15 cellular contexts compared by ENCODE assay signal in the genomic region with DNA sequence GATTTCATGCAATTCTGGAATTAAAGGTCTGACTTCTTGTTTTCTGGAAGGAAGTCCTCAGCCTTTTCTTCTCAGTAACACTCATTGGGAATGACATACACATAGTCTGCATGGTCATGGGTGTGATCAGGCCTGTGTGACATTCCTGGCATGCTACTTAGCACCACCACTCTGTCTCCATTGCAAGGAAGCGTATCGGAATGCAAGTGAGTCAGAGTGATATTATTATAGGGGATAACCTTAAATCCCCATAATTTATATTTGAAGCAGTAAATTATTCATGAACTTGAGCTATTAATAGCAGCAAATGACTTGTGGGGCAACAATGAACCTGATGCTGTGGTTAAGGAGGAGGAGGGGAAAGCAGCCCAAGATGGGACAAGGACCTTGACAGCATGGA. TPM values are rescaled to one million over a fixed set of nuclear protein-coding genes. Genes with fewer than 3 reads are reported as not detected.
DNase-seq lines count a peak whose midpoint lies in the region; ATAC-seq, FAIRE-seq and TF ChIP-seq lines count a peak whose summit lies in the region.
"Had no signal": no experiment of that assay in that cellular context is flagged by ENCODE, and none has a peak within 500 bp of the region (broad histone marks: within the 10 kb centered on the region; RNA-seq: fewer than 3 reads in every experiment).

No MANE protein-coding gene starts in this region.

- FAIRE-seq in kidney (lab: Jason Lieb, UNC), result no peak
- FAIRE-seq: H54, K562 had no signal

- TF ChIP-seq EP300 in Ishikawa (IDR thresholded peaks at IDR 0.05; ENCODE audit: borderline replicate concordance), result peak; percentile 89

- H3K9ac ChIP-seq in kidney (ENCODE audit: low read length in 2 of 2), result no peak overlapping the region

- H3K36me3 ChIP-seq in kidney epithelial cell (ENCODE audit: control insufficient read depth, insufficient read depth, low read length) (no peaks in the 10 kb centered on the region), kidney (ENCODE audit: control insufficient read depth in 1 of 2, insufficient read depth in 2 of 2, low read length in 2 of 2) (no peaks in the 10 kb centered on the region)

- H3K36me3 Mint-ChIP-seq in chondrocyte (ENCODE audit: low read depth), result peaks cover 3% of the 10 kb centered on the region
- H3K36me3 Mint-ChIP-seq in naive thymus-derived CD8-positive, alpha-beta T cell, result no peaks in the 10 kb centered on the region
- H3K36me3 Mint-ChIP-seq: natural killer cell had no signal

- H3K27me3 ChIP-seq in kidney epithelial cell (ENCODE audit: control insufficient read depth, insufficient read depth, low read length), result no peaks in the 10 kb centered on the region

- H3K4me1 Mint-ChIP-seq in chondrocyte (ENCODE audit: low read depth), result peaks cover 13% of the 10 kb centered on the region
- no peaks in the 10 kb centered on the region for H3K4me1 Mint-ChIP-seq in naive thymus-derived CD8-positive, alpha-beta T cell

- no peak for TF ChIP-seq RAD21 in Ishikawa (IDR thresholded peaks at IDR 0.05; ENCODE audit: low read depth)

- H3K4me1 ChIP-seq in kidney (ENCODE audit: control insufficient read depth in 1 of 2, insufficient read depth in 1 of 2, low read depth in 1 of 2, low read length in 2 of 2), result peaks cover 6 to 14% of the 10 kb centered on the region in 2 donors

- H3K27ac Mint-ChIP-seq in chondrocyte (ENCODE audit: unreplicated experiment), result peak overlapping the region; percentile 60
- H3K27ac Mint-ChIP-seq in naive thymus-derived CD8-positive, alpha-beta T cell, result no peak overlapping the region

- H3K4me3 ChIP-seq in kidney epithelial cell (ENCODE audit: low read depth, low read length) (no peak overlapping the region), kidney (ENCODE audit: low read length in 2 of 2) (no peak overlapping the region), coronary artery (no peak overlapping the region)
- H3K4me3 ChIP-seq: K562 had no signal

- H3K27ac ChIP-seq in kidney (ENCODE audit: low read depth in 2 of 2, low read length in 2 of 2), result peak overlapping the region in 1 of 2 donors; percentile 2
- no peak overlapping the region for H3K27ac ChIP-seq in coronary artery

- DNase-seq in AG09319 (ENCODE audit: extremely low read depth, low read depth) (peak; percentile 84), chondrocyte (ENCODE audit: low spot score) (no peak), kidney epithelial cell (ENCODE audit: low read depth) (peak; percentile 93), kidney (no peak), coronary artery (ENCODE audit: low spot score) (no peak)
- DNase-seq in naive thymus-derived CD8-positive, alpha-beta T cell, result no peak
- DNase-seq: activated naive CD4-positive, alpha-beta T cell treated with anti-CD3 and anti-CD28 coated beads, Interleukin-2, amount 50 U/mL, for 16 hours; C1 segment of cervical spinal cord; natural killer cell; NCI-H2029 treated with DMSO at 0.1 percent for 48 hours had no signal

- POLR2A ChIA-PET in naive thymus-derived CD8-positive, alpha-beta T cell (lab: Charles Lee), result no interaction called here

- H3K9me3 ChIP-seq in kidney (ENCODE audit: control insufficient read depth in 1 of 2, low read length in 2 of 2), result no peaks in the 10 kb centered on the region

- ATAC-seq in GM18870 (IDR thresholded peaks at IDR 0.05; ENCODE audit: unreplicated experiment), result no peak
- no peak for ATAC-seq in naive thymus-derived CD8-positive, alpha-beta T cell
- ATAC-seq: K562 had no signal

- TF ChIP-seq CTCF in AG09319 (IDR thresholded peaks at IDR 0.05; ENCODE audit: low read depth, low read length) (no peak), chondrocyte (IDR thresholded peaks at IDR 0.05) (no peak), kidney epithelial cell (IDR thresholded peaks at IDR 0.05; ENCODE audit: insufficient read depth, low read length, poor library complexity, severe bottlenecking) (no peak), kidney (IDR thresholded peaks at IDR 0.05; ENCODE audit: borderline replicate concordance, extremely low read depth, insufficient read depth) (no peak), coronary artery (IDR thresholded peaks at IDR 0.05) (no peak)

- intact Hi-C loops in kidney (cut with DNase I), result no loop called here

- H3K9me3 Mint-ChIP-seq in chondrocyte (ENCODE audit: low read depth), result no peaks in the 10 kb centered on the region
- H3K9me3 Mint-ChIP-seq in naive thymus-derived CD8-positive, alpha-beta T cell, result no peaks in the 10 kb centered on the region
- H3K9me3 Mint-ChIP-seq: natural killer cell had no signal

- H3K4me3 Mint-ChIP-seq in chondrocyte (ENCODE audit: unreplicated experiment), result no peak overlapping the region
- no peak overlapping the region for H3K4me3 Mint-ChIP-seq in naive thymus-derived CD8-positive, alpha-beta T cell
- H3K4me3 Mint-ChIP-seq: natural killer cell had no signal

- H3K27me3 Mint-ChIP-seq in chondrocyte (ENCODE audit: low read depth), result no peaks in the 10 kb centered on the region
- peaks cover 0 to 22% (median 6%) of the 10 kb centered on the region in 5 donors for H3K27me3 Mint-ChIP-seq in naive thymus-derived CD8-positive, alpha-beta T cell

TF ChIP-seq in Ishikawa, 13 proteins besides CTCF, POLR2A, EP300 and RAD21:
- no peak for TF ChIP-seq TAF1 (IDR thresholded peaks at IDR 0.05; ENCODE audit: low read depth)
- peak; percentile 93 for TF ChIP-seq TCF12 (IDR thresholded peaks at IDR 0.05; ENCODE audit: low read depth)
- no peak for TF ChIP-seq ZBTB7A (IDR thresholded peaks at IDR 0.05; ENCODE audit: low read depth)
- TF ChIP-seq, protein P1, sequence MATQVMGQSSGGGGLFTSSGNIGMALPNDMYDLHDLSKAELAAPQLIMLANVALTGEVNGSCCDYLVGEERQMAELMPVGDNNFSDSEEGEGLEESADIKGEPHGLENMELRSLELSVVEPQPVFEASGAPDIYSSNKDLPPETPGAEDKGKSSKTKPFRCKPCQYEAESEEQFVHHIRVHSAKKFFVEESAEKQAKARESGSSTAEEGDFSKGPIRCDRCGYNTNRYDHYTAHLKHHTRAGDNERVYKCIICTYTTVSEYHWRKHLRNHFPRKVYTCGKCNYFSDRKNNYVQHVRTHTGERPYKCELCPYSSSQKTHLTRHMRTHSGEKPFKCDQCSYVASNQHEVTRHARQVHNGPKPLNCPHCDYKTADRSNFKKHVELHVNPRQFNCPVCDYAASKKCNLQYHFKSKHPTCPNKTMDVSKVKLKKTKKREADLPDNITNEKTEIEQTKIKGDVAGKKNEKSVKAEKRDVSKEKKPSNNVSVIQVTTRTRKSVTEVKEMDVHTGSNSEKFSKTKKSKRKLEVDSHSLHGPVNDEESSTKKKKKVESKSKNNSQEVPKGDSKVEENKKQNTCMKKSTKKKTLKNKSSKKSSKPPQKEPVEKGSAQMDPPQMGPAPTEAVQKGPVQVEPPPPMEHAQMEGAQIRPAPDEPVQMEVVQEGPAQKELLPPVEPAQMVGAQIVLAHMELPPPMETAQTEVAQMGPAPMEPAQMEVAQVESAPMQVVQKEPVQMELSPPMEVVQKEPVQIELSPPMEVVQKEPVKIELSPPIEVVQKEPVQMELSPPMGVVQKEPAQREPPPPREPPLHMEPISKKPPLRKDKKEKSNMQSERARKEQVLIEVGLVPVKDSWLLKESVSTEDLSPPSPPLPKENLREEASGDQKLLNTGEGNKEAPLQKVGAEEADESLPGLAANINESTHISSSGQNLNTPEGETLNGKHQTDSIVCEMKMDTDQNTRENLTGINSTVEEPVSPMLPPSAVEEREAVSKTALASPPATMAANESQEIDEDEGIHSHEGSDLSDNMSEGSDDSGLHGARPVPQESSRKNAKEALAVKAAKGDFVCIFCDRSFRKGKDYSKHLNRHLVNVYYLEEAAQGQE (IDR thresholded peaks at IDR 0.05; ENCODE audit: low read depth), result no peak
- peak; percentile 24; the same call in 1 of the 2 replicates for TF ChIP-seq YY1 (IDR thresholded peaks at IDR 0.05; ENCODE audit: low read depth)
- peak; percentile 81 for TF ChIP-seq NFIC (IDR thresholded peaks at IDR 0.05)
- TF ChIP-seq CEBPB (IDR thresholded peaks at IDR 0.05), result peak; percentile 65; the same call in 1 of the 2 replicates
- TF ChIP-seq TEAD4 (IDR thresholded peaks at IDR 0.05), result peak; percentile 99
- no peak for TF ChIP-seq EGR1 (IDR thresholded peaks at IDR 0.05)
- TF ChIP-seq FOXM1 (IDR thresholded peaks at IDR 0.05; ENCODE audit: borderline replicate concordance, low read depth), result peak; percentile 59; the same call in 1 of the 2 replicates
- no peak for TF ChIP-seq CREB1 (IDR thresholded peaks at IDR 0.05; ENCODE audit: low read depth)
- TF ChIP-seq, protein P2, sequence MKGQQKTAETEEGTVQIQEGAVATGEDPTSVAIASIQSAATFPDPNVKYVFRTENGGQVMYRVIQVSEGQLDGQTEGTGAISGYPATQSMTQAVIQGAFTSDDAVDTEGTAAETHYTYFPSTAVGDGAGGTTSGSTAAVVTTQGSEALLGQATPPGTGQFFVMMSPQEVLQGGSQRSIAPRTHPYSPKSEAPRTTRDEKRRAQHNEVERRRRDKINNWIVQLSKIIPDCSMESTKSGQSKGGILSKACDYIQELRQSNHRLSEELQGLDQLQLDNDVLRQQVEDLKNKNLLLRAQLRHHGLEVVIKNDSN (IDR thresholded peaks at IDR 0.05), result peak; percentile 7; the same call in 1 of the 2 replicates
- TF ChIP-seq, protein P3, sequence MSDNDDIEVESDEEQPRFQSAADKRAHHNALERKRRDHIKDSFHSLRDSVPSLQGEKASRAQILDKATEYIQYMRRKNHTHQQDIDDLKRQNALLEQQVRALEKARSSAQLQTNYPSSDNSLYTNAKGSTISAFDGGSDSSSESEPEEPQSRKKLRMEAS (IDR thresholded peaks at IDR 0.05), result peak; percentile 54

RNA-seq across cellular contexts. Expression of a gene that starts 4.3 kb away (rescaled TPM):
- total RNA-seq in chondrocyte (0.20 to 0.21 TPM in 2 of 3 replicates, not detected in the other), kidney epithelial cell (0.21 and 0.27 TPM in 2 replicates), kidney (2.9 TPM)
- 0.24 TPM for polyA plus RNA-seq in kidney (ENCODE audit: insufficient read depth, low read depth, low replicate concordance)
- total RNA-seq in naive thymus-derived CD8-positive, alpha-beta T cell, result not detected
- polyA plus RNA-seq in naive thymus-derived CD8-positive, alpha-beta T cell, result not detected
- total RNA-seq: activated CD8-positive, alpha-beta memory T cell treated with anti-CD3 and anti-CD28 coated beads for 36 hours; K562; natural killer cell had no signal
- polyA plus RNA-seq: K562 had no signal

Comparison
In these comparisons a context has a peak if more than half of its experiments do, and no peak if none do; other contexts are left out.
1. DNase-seq: peak in AG09319 (single experiment) and kidney epithelial cell (single experiment); none in chondrocyte (single experiment), kidney (single experiment), coronary artery (single experiment) and naive thymus-derived CD8-positive, alpha-beta T cell (0 of 10).